20 cellular contexts compared by ENCODE assay signal in genomic region chr18:76618721-76619120, GRCh38.
DNase-seq lines count a peak whose midpoint lies in the region; ATAC-seq and TF ChIP-seq lines count a peak whose summit lies in the region.
"Had no signal": no experiment of that assay in that cellular context is flagged by ENCODE, and none has a peak within 500 bp of the region (broad histone marks: within the 10 kb centered on the region; RNA-seq: fewer than 3 reads in every experiment).

No MANE protein-coding gene starts in this region.

- no peak overlapping the region for H3K9ac ChIP-seq in parathyroid adenoma

- H3K27me3 ChIP-seq in cardiac muscle cell (no peaks in the 10 kb centered on the region), right cardiac atrium (ENCODE audit: control insufficient read depth, insufficient read depth) (no peaks in the 10 kb centered on the region), hepatocyte (no peaks in the 10 kb centered on the region), parathyroid adenoma (ENCODE audit: control insufficient read depth, insufficient read depth, low read length) (no peaks in the 10 kb centered on the region), uterus (no peaks in the 10 kb centered on the region), esophagus squamous epithelium (no peaks in the 10 kb centered on the region)
- H3K27me3 ChIP-seq: brain microvascular endothelial cell, upper lobe of left lung had no signal

- H3K4me2 ChIP-seq in hepatocyte, result peak overlapping the region; percentile 83
- no peak overlapping the region for H3K4me2 ChIP-seq in parathyroid adenoma (ENCODE audit: low read length)

- H3K4me1 Mint-ChIP-seq in activated naive CD8-positive, alpha-beta T cell treated with anti-CD3 and anti-CD28 coated beads for 36 hours, result peaks cover 11% of the 10 kb centered on the region

- peak overlapping the region; percentile 69 for H2AFZ ChIP-seq in hepatocyte
- peak overlapping the region; percentile 95 for H2AFZ ChIP-seq in parathyroid adenoma

- 68% methylated on average over 2 of the region's 2 CpGs for WGBS in right cardiac atrium
- 58% methylated on average over 2 of the region's 2 CpGs for WGBS in hepatocyte (ENCODE audit: low lambda C conversion rate, missing lambda C conversion rate)
- WGBS in esophagus squamous epithelium, 2 donors, result 38 to 69% methylated on average over 2 of the region's 2 CpGs

- no peaks in the 10 kb centered on the region for H3K36me3 Mint-ChIP-seq in activated naive CD8-positive, alpha-beta T cell treated with anti-CD3 and anti-CD28 coated beads for 36 hours
- H3K36me3 Mint-ChIP-seq: T-cell had no signal

- intact Hi-C loops in right cardiac atrium (cut with DNase I), result loop anchor here in 1 of 4 donors (10.0 kb wide), 1 partner anchor 214 kb away; no protein-coding TSS in a partner anchor
- intact Hi-C loops in uterus (cut with DNase I; ENCODE audit: low total_unique reads), result no loop called here
- intact Hi-C loops in esophagus squamous epithelium (cut with DNase I), result loop anchor here (5.0 kb wide), 1 partner anchor 221 kb away; no protein-coding TSS in a partner anchor

- H3K27ac ChIP-seq in cardiac muscle cell (peak overlapping the region; percentile 90), right cardiac atrium (ENCODE audit: low read length) (no peak overlapping the region), hepatocyte (peak overlapping the region; percentile 90), parathyroid adenoma (peak overlapping the region; percentile 78), uterus (peak overlapping the region; percentile 96), esophagus squamous epithelium (peak overlapping the region in 2 of 4 donors; percentile 76 to 85)
- H3K27ac ChIP-seq: brain microvascular endothelial cell had no signal

- no peak overlapping the region for H3K27ac Mint-ChIP-seq in activated naive CD8-positive, alpha-beta T cell treated with anti-CD3 and anti-CD28 coated beads for 36 hours
- H3K27ac Mint-ChIP-seq: activated CD4-positive, alpha-beta memory T cell treated with anti-CD3 and anti-CD28 coated beads, Interleukin-2, amount 10 ng/mL, durations not matched to agents 7 days and 5 days; activated naive CD8-positive, alpha-beta T cell treated with anti-CD3 and anti-CD28 coated beads, Interleukin-2, amount 50 U/mL, for 24 hours; T-cell had no signal

- DNase-seq in cardiac muscle cell (ENCODE audit: low read depth in 1 of 2, low spot score in 1 of 2), result no peak
- no peak for DNase-seq in right cardiac atrium
- DNase-seq in hepatocyte (ENCODE audit: low spot score), result no peak
- DNase-seq in uterus, result no peak
- DNase-seq in dedifferentiated amniotic fluid mesenchymal stem cell (ENCODE audit: extremely low spot score), result no peak
- DNase-seq in esophagus squamous epithelium (lab: John Stamatoyannopoulos, UW), result no peak
- no peak for DNase-seq in activated naive CD8-positive, alpha-beta T cell treated with anti-CD3 and anti-CD28 coated beads for 36 hours
- DNase-seq: activated CD4-positive, alpha-beta memory T cell treated with anti-CD3 and anti-CD28 coated beads, Interleukin-2, amount 10 ng/mL, durations not matched to agents 7 days and 5 days; activated naive CD8-positive, alpha-beta T cell treated with anti-CD3 and anti-CD28 coated beads, Interleukin-2, amount 50 U/mL, for 24 hours; GDM1; MM.1S; stimulated activated naive CD4-positive, alpha-beta T cell treated with Interleukin-2 at 50 U/mL for 16 hours; T-cell had no signal

- TF ChIP-seq POLR2A in uterus (IDR thresholded peaks at IDR 0.05) (no peak), esophagus squamous epithelium (IDR thresholded peaks at IDR 0.05) (no peak)

- H3K36me3 ChIP-seq in cardiac muscle cell (no peaks in the 10 kb centered on the region), hepatocyte (replicated peaks; ENCODE audit: insufficient read depth, low read depth) (no peaks in the 10 kb centered on the region), parathyroid adenoma (ENCODE audit: control insufficient read depth, insufficient read depth, low read length) (no peaks in the 10 kb centered on the region), uterus (no peaks in the 10 kb centered on the region), esophagus squamous epithelium (no peaks in the 10 kb centered on the region)
- H3K36me3 ChIP-seq: brain microvascular endothelial cell, upper lobe of left lung had no signal

- peaks cover 48% of the 10 kb centered on the region for H3K27me3 Mint-ChIP-seq in activated naive CD8-positive, alpha-beta T cell treated with anti-CD3 and anti-CD28 coated beads for 36 hours

- H3K4me3 ChIP-seq in cardiac muscle cell, result no peak overlapping the region
- H3K4me3 ChIP-seq in right cardiac atrium (ENCODE audit: low read length), result no peak overlapping the region
- H3K4me3 ChIP-seq in hepatocyte, result no peak overlapping the region
- H3K4me3 ChIP-seq in parathyroid adenoma (ENCODE audit: low read depth, low read length), result no peak overlapping the region
- H3K4me3 ChIP-seq in uterus, result no peak overlapping the region
- H3K4me3 ChIP-seq in esophagus squamous epithelium, result no peak overlapping the region
- H3K4me3 ChIP-seq: K562, lung had no signal

- H3K79me2 ChIP-seq in hepatocyte (no peaks in the 10 kb centered on the region), parathyroid adenoma (no peaks in the 10 kb centered on the region)

- no peaks in the 10 kb centered on the region for H4K20me1 ChIP-seq in hepatocyte (ENCODE audit: insufficient read depth, poor library complexity, severe bottlenecking)

- no peaks in the 10 kb centered on the region for H3K9me2 ChIP-seq in hepatocyte (replicated peaks; ENCODE audit: insufficient read depth)

- H3K9me3 Mint-ChIP-seq in activated naive CD8-positive, alpha-beta T cell treated with anti-CD3 and anti-CD28 coated beads for 36 hours, result no peaks in the 10 kb centered on the region
- H3K9me3 Mint-ChIP-seq: activated CD4-positive, alpha-beta memory T cell treated with anti-CD3 and anti-CD28 coated beads, Interleukin-2, amount 10 ng/mL, durations not matched to agents 7 days and 5 days; activated naive CD8-positive, alpha-beta T cell treated with anti-CD3 and anti-CD28 coated beads, Interleukin-2, amount 50 U/mL, for 24 hours; T-cell had no signal

- ATAC-seq in right cardiac atrium, result no peak
- ATAC-seq: activated CD4-positive, CD25-positive, alpha-beta regulatory T cell treated with anti-CD3 and anti-CD28 coated beads, Interleukin-2, amount 50 U/mL, for 24 hours; activated naive CD8-positive, alpha-beta T cell treated with anti-CD3 and anti-CD28 coated beads, Interleukin-2, amount 50 U/mL, for 24 hours; K562; Panc1; T-cell had no signal

- H3K4me3 Mint-ChIP-seq in activated naive CD8-positive, alpha-beta T cell treated with anti-CD3 and anti-CD28 coated beads for 36 hours, result no peak overlapping the region
- H3K4me3 Mint-ChIP-seq: activated CD4-positive, alpha-beta memory T cell treated with anti-CD3 and anti-CD28 coated beads, Interleukin-2, amount 10 ng/mL, durations not matched to agents 7 days and 5 days; activated naive CD8-positive, alpha-beta T cell treated with anti-CD3 and anti-CD28 coated beads, Interleukin-2, amount 50 U/mL, for 24 hours had no signal

- no peak for TF ChIP-seq CTCF in cardiac muscle cell (IDR thresholded peaks at IDR 0.05; ENCODE audit: low read depth, low read length)
- no peak for TF ChIP-seq CTCF in hepatocyte (IDR thresholded peaks at IDR 0.05; ENCODE audit: poor library complexity)
- no peak for TF ChIP-seq CTCF in parathyroid adenoma (IDR thresholded peaks at IDR 0.05)
- no peak for TF ChIP-seq CTCF in uterus (IDR thresholded peaks at IDR 0.05)
- TF ChIP-seq CTCF in esophagus squamous epithelium (IDR thresholded peaks at IDR 0.05), result no peak

- H3K9me3 ChIP-seq in cardiac muscle cell (ENCODE audit: low read depth) (no peaks in the 10 kb centered on the region), right cardiac atrium (ENCODE audit: control insufficient read depth, low read length) (no peaks in the 10 kb centered on the region), hepatocyte (ENCODE audit: low read depth) (no peaks in the 10 kb centered on the region), parathyroid adenoma (ENCODE audit: control insufficient read depth, low read length) (no peaks in the 10 kb centered on the region), uterus (no peaks in the 10 kb centered on the region), esophagus squamous epithelium (no peaks in the 10 kb centered on the region)
- H3K9me3 ChIP-seq: upper lobe of left lung had no signal

- H3K4me1 ChIP-seq in cardiac muscle cell (ENCODE audit: low read depth) (peaks cover 30% of the 10 kb centered on the region), right cardiac atrium (ENCODE audit: control insufficient read depth, insufficient read depth, low read length) (peaks cover 1% of the 10 kb centered on the region), hepatocyte (ENCODE audit: insufficient read depth) (peaks cover 32% of the 10 kb centered on the region), parathyroid adenoma (peaks cover 12% of the 10 kb centered on the region), uterus (peaks cover 0 to 6% of the 10 kb centered on the region in 2 donors), esophagus squamous epithelium (peaks cover 11 to 36% (median 24%) of the 10 kb centered on the region in 3 donors)
